In the genomic region with DNA sequence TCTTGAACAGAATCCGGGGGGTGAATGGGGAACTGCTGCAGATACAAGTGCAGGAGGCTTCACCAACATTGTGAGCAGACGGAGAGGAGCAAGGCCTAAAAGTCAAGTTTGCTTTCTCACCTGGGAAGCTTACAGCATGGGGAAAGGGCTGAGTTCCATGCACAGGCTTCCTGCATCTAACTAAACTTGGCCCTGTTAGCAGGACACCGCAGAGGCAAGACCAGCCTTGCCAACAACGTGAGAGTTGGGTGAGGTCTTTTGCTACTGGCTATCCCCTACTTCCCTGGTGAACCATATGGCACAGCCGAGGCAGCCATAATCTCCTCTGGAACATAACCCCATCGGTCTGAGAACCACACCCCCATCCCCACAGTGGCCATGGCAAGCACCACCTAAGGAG, we compare ENCODE assay signal across 9 cellular contexts.
"Had no signal": no experiment of that assay in that cellular context is flagged by ENCODE, and none has a peak within 500 bp of the region (broad histone marks: within the 10 kb centered on the region; RNA-seq: fewer than 3 reads in every experiment).

No MANE protein-coding gene starts in this region.

- H3K4me3 Mint-ChIP-seq: HFFc6 had no signal

- H3K36me3 ChIP-seq: HAP-1 had no signal

- H3K27ac ChIP-seq: GM23248 had no signal

- FAIRE-seq: HTR-8/SVneo, K562 had no signal

- H3K27ac Mint-ChIP-seq: HFFc6 had no signal

- DNase-seq: GM23248, H7, HFFc6, IMR-90, KG1 had no signal

- H3K9me3 Mint-ChIP-seq: HFFc6 had no signal

- H3K9me3 ChIP-seq: HAP-1 had no signal

- H2AFZ ChIP-seq: GM23248 had no signal

- H3K4me3 ChIP-seq: GM23248, HAP-1, K562 had no signal

- ATAC-seq: HCT116 had no signal

- H3K9ac ChIP-seq: GM23248 had no signal
